In the genomic region with DNA sequence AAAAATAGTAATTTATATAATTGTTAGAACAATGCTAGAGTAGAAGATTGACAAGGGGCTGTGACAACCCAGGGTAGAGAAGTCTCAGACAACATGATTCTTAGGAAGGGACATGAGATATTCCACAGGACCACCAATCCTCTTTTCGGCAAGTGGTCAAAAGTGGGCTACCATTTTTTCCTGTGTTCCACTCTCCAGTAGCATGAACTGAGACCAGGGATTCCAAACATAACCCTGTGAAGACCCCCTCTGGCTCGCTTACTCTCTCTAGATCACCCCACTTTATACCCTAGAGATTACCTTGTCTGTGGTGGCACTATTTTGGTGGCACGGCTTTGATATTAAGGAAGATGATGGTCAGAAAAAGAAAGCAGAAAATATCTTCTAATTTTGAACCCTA, we compare ENCODE assay signal across 1 cellular context.
TF ChIP-seq lines count a peak whose summit lies in the region.

No MANE protein-coding gene starts in this region.

TF ChIP-seq in GM12878, 131 proteins besides CTCF, POLR2A, EP300 and RAD21 (continued from another document):
- TF ChIP-seq SREBF2 (IDR thresholded peaks at IDR 0.05; ENCODE audit: low read length): no peak
- TF ChIP-seq RFX5 (IDR thresholded peaks at IDR 0.05; ENCODE audit: low read depth, low read length): no peak
- no peak for TF ChIP-seq NR2F1 (conservative IDR thresholded peaks at IDR 0.05)
- TF ChIP-seq CBFB (IDR thresholded peaks at IDR 0.05; ENCODE audit: low read depth): no peak
- no peak for TF ChIP-seq DPF2 (IDR thresholded peaks at IDR 0.05)
- TF ChIP-seq SIX5 (IDR thresholded peaks at IDR 0.05; ENCODE audit: low read depth, low read length, severe bottlenecking): peak; percentile 1
- TF ChIP-seq SUPT20H (IDR thresholded peaks at IDR 0.05; ENCODE audit: borderline replicate concordance, control insufficient read depth, low read depth, low read length): no peak
- TF ChIP-seq ELK1 (IDR thresholded peaks at IDR 0.05; ENCODE audit: low read depth, low read length): no peak
- no peak for TF ChIP-seq TCF12 (IDR thresholded peaks at IDR 0.05; ENCODE audit: low read depth, low read length)
- TF ChIP-seq, protein P1, sequence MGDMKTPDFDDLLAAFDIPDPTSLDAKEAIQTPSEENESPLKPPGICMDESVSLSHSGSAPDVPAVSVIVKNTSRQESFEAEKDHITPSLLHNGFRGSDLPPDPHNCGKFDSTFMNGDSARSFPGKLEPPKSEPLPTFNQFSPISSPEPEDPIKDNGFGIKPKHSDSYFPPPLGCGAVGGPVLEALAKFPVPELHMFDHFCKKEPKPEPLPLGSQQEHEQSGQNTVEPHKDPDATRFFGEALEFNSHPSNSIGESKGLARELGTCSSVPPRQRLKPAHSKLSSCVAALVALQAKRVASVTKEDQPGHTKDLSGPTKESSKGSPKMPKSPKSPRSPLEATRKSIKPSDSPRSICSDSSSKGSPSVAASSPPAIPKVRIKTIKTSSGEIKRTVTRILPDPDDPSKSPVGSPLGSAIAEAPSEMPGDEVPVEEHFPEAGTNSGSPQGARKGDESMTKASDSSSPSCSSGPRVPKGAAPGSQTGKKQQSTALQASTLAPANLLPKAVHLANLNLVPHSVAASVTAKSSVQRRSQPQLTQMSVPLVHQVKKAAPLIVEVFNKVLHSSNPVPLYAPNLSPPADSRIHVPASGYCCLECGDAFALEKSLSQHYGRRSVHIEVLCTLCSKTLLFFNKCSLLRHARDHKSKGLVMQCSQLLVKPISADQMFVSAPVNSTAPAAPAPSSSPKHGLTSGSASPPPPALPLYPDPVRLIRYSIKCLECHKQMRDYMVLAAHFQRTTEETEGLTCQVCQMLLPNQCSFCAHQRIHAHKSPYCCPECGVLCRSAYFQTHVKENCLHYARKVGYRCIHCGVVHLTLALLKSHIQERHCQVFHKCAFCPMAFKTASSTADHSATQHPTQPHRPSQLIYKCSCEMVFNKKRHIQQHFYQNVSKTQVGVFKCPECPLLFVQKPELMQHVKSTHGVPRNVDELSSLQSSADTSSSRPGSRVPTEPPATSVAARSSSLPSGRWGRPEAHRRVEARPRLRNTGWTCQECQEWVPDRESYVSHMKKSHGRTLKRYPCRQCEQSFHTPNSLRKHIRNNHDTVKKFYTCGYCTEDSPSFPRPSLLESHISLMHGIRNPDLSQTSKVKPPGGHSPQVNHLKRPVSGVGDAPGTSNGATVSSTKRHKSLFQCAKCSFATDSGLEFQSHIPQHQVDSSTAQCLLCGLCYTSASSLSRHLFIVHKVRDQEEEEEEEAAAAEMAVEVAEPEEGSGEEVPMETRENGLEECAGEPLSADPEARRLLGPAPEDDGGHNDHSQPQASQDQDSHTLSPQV (IDR thresholded peaks at IDR 0.05): no peak
TF ChIP-seq in GM12878: peak in this region for 13.
